Comparison of ENCODE assay signal across 1 cellular context in genomic region chrX:41441934-41442823, GRCh38.
A peak's percentile ranks its signal among the peaks of the same experiment; 100 is the strongest.
TF ChIP-seq lines count a peak whose summit lies in the region.

No MANE protein-coding gene starts in this region.

TF ChIP-seq in GM12878, 131 proteins besides CTCF, POLR2A, EP300 and RAD21 (continued from another document):
- TF ChIP-seq E2F8 (IDR thresholded peaks at IDR 0.05; ENCODE audit: low read depth, partially characterized antibody) (no peak), DPF2 (IDR thresholded peaks at IDR 0.05) (0 out of 2 replicates have a peak, but pooled peaks have one; percentile 60), IKZF2 (IDR thresholded peaks at IDR 0.05) (peak; percentile 45; a peak in 2 of 4 replicates), CBX5 (IDR thresholded peaks at IDR 0.05; ENCODE audit: low read depth) (peak; percentile 68; the same call in 1 of the 2 replicates), ZBTB33 (IDR thresholded peaks at IDR 0.05) (peak; percentile 76; the same call in 1 of the 2 replicates), E2F4 (IDR thresholded peaks at IDR 0.05; ENCODE audit: low read depth, low read length) (no peak), ZNF384 (IDR thresholded peaks at IDR 0.05; ENCODE audit: borderline replicate concordance, low read depth, low read length) (0 out of 2 replicates have a peak, but pooled peaks have one; percentile 20), GATAD2B (conservative IDR thresholded peaks at IDR 0.05; ENCODE audit: low read depth) (peak; percentile 37; the same call in 1 of the 2 replicates), CEBPB (IDR thresholded peaks at IDR 0.05; ENCODE audit: borderline replicate concordance in 1 of 2, low read depth in 2 of 2, low read length in 2 of 2) (0 out of 4 replicates have a peak, but pooled peaks of 1 of the 2 experiments have one; percentile 40), LARP7 (IDR thresholded peaks at IDR 0.05) (peak; percentile 58; the same call in 1 of the 2 replicates), SMC3 (IDR thresholded peaks at IDR 0.05; ENCODE audit: borderline replicate concordance, low read length) (peak; percentile 34), RELB (IDR thresholded peaks at IDR 0.05; ENCODE audit: low read depth) (peak; percentile 15; the same call in 1 of the 2 replicates), SUPT20H (IDR thresholded peaks at IDR 0.05; ENCODE audit: borderline replicate concordance, control insufficient read depth, low read depth, low read length) (no peak), ZNF687 (IDR thresholded peaks at IDR 0.05) (peak; percentile 25; the same call in 1 of the 2 replicates)
